Comparison of ENCODE assay signal across 3 cellular contexts in genomic region chr4:39083164-39083563, GRCh38.
A peak's percentile ranks its signal among the peaks of the same experiment; 100 is the strongest.
TF ChIP-seq lines count a peak whose summit lies in the region.

No MANE protein-coding gene starts in this region.

TF ChIP-seq in SK-N-SH, 30 proteins besides CTCF, POLR2A, EP300 and RAD21:
- TF ChIP-seq CHD2 (IDR thresholded peaks at IDR 0.05; ENCODE audit: low read length, partially characterized antibody) (no peak), USF1 (IDR thresholded peaks at IDR 0.05; ENCODE audit: borderline replicate concordance, low read depth) (no peak), PBX3 (IDR thresholded peaks at IDR 0.05) (peak; percentile 51), NRF1 (IDR thresholded peaks at IDR 0.05; ENCODE audit: low read depth, low read length) (no peak)

TF ChIP-seq in SK-N-SH treated with all-trans-retinoic acid at 6 μM for 48 hours, 23 proteins besides CTCF, POLR2A, EP300 and RAD21:
- TF ChIP-seq SNAI2 (CRISPR knock-in tag; IDR thresholded peaks at IDR 0.05), result no peak
- no peak for TF ChIP-seq ZFP3 (CRISPR knock-in tag; IDR thresholded peaks at IDR 0.05)
- no peak for TF ChIP-seq PPARA (CRISPR knock-in tag; IDR thresholded peaks at IDR 0.05; ENCODE audit: borderline replicate concordance)
- TF ChIP-seq ZC3H10 (CRISPR knock-in tag; IDR thresholded peaks at IDR 0.05), result no peak
- TF ChIP-seq ARNTL (CRISPR knock-in tag; IDR thresholded peaks at IDR 0.05; ENCODE audit: borderline replicate concordance, low read depth), result no peak
- TF ChIP-seq TCF4 (CRISPR knock-in tag; IDR thresholded peaks at IDR 0.05; ENCODE audit: borderline replicate concordance), result no peak
TF ChIP-seq in SK-N-SH treated with all-trans-retinoic acid at 6 μM for 48 hours: peak in this region for 0.

TF ChIP-seq in endothelial cell of umbilical vein, 7 proteins besides CTCF, POLR2A, EP300 and RAD21:
- TF ChIP-seq JUN (IDR thresholded peaks at IDR 0.05; ENCODE audit: borderline replicate concordance, insufficient read depth, insufficient read length, low read depth) (no peak), FOS (IDR thresholded peaks at IDR 0.05; ENCODE audit: borderline replicate concordance, insufficient read depth, low read length) (peak; percentile 27), POLR2AphosphoS5 (IDR thresholded peaks at IDR 0.05; ENCODE audit: insufficient read depth, low read depth, low read length) (no peak), EZH2 (IDR thresholded peaks at IDR 0.05; ENCODE audit: borderline replicate concordance, low read depth, low read length, severe bottlenecking) (no peak), MYC (IDR thresholded peaks at IDR 0.05; ENCODE audit: low read depth, low read length) (no peak), GATA2 (IDR thresholded peaks at IDR 0.05; ENCODE audit: insufficient read depth, insufficient read length, low read depth, low read length) (no peak), MAX (IDR thresholded peaks at IDR 0.05; ENCODE audit: insufficient read depth, insufficient read length) (no peak)
